ENCODE assay signal across 2 cellular contexts in the genomic region with DNA sequence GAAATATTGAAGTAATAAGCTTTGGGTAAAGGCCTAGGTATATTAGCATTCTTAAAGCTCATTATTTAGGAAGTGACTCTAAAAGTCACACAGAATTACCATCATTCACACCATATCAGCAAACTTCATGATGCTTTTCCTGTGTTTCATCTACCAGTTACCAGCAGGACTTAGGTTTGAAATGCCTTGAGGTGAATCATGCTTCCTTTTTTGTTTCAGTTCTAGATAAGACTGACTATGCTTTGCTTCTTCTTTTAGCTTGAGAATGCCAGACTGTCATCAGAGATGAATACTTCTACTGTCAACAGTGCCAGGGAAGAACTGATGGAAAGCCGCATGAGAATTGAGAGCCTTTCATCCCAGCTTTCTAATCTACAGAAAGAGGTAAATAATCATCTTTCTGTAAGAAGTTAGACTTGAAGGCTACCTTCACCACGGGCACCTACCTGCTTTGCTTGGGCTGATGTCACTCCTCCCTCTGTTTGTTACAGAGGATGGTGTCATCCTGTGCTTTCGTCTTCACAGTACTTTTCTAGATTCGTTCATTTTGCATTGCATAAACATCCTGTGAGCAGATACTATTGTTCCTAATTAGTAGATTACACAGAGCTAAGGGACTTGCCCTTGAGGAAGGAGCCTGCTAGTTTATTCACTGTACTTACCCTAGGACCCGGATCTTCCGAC.
TF ChIP-seq lines count a peak whose summit lies in the region.

No MANE protein-coding gene starts in this region.

TF ChIP-seq in liver, 16 proteins besides CTCF, POLR2A, EP300 and RAD21:
- TF ChIP-seq FOXA1 (IDR thresholded peaks at IDR 0.05) (no peak), FOXA2 (IDR thresholded peaks at IDR 0.05) (no peak), HNF4G (IDR thresholded peaks at IDR 0.05) (no peak), RXRA (IDR thresholded peaks at IDR 0.05) (no peak), SP1 (IDR thresholded peaks at IDR 0.05) (no peak), HNF4A (conservative IDR thresholded peaks at IDR 0.05) (no peak), TAF1 (conservative IDR thresholded peaks at IDR 0.05) (no peak), NR2F2 (IDR thresholded peaks at IDR 0.05) (no peak), YY1 (IDR thresholded peaks at IDR 0.05) (no peak), JUND (IDR thresholded peaks at IDR 0.05) (no peak)
- TF ChIP-seq, protein P1, sequence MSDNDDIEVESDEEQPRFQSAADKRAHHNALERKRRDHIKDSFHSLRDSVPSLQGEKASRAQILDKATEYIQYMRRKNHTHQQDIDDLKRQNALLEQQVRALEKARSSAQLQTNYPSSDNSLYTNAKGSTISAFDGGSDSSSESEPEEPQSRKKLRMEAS (IDR thresholded peaks at IDR 0.05), result no peak
- TF ChIP-seq, protein P2, sequence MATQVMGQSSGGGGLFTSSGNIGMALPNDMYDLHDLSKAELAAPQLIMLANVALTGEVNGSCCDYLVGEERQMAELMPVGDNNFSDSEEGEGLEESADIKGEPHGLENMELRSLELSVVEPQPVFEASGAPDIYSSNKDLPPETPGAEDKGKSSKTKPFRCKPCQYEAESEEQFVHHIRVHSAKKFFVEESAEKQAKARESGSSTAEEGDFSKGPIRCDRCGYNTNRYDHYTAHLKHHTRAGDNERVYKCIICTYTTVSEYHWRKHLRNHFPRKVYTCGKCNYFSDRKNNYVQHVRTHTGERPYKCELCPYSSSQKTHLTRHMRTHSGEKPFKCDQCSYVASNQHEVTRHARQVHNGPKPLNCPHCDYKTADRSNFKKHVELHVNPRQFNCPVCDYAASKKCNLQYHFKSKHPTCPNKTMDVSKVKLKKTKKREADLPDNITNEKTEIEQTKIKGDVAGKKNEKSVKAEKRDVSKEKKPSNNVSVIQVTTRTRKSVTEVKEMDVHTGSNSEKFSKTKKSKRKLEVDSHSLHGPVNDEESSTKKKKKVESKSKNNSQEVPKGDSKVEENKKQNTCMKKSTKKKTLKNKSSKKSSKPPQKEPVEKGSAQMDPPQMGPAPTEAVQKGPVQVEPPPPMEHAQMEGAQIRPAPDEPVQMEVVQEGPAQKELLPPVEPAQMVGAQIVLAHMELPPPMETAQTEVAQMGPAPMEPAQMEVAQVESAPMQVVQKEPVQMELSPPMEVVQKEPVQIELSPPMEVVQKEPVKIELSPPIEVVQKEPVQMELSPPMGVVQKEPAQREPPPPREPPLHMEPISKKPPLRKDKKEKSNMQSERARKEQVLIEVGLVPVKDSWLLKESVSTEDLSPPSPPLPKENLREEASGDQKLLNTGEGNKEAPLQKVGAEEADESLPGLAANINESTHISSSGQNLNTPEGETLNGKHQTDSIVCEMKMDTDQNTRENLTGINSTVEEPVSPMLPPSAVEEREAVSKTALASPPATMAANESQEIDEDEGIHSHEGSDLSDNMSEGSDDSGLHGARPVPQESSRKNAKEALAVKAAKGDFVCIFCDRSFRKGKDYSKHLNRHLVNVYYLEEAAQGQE (IDR thresholded peaks at IDR 0.05), result no peak
TF ChIP-seq in liver: peak in this region for 0.

TF ChIP-seq in HepG2, 621 proteins besides CTCF, POLR2A, EP300 and RAD21:
- TF ChIP-seq TOE1 (CRISPR knock-in tag; IDR thresholded peaks at IDR 0.05), result no peak
- no peak for TF ChIP-seq ZNF839 (CRISPR knock-in tag; IDR thresholded peaks at IDR 0.05; ENCODE audit: borderline replicate concordance)
- no peak for TF ChIP-seq LCORL (IDR thresholded peaks at IDR 0.05)
- TF ChIP-seq LCORL (CRISPR knock-in tag; IDR thresholded peaks at IDR 0.05), result no peak
- no peak for TF ChIP-seq SMC3 (IDR thresholded peaks at IDR 0.05; ENCODE audit: low read length)
- no peak for TF ChIP-seq ZNF263 (CRISPR knock-in tag; IDR thresholded peaks at IDR 0.05)
- TF ChIP-seq MNT (IDR thresholded peaks at IDR 0.05), result no peak
- TF ChIP-seq, protein P3, sequence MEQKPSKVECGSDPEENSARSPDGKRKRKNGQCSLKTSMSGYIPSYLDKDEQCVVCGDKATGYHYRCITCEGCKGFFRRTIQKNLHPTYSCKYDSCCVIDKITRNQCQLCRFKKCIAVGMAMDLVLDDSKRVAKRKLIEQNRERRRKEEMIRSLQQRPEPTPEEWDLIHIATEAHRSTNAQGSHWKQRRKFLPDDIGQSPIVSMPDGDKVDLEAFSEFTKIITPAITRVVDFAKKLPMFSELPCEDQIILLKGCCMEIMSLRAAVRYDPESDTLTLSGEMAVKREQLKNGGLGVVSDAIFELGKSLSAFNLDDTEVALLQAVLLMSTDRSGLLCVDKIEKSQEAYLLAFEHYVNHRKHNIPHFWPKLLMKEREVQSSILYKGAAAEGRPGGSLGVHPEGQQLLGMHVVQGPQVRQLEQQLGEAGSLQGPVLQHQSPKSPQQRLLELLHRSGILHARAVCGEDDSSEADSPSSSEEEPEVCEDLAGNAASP (CRISPR knock-in tag; IDR thresholded peaks at IDR 0.05; ENCODE audit: borderline replicate concordance), result no peak
- no peak for TF ChIP-seq ADNP (CRISPR knock-in tag; IDR thresholded peaks at IDR 0.05)
- TF ChIP-seq PLSCR1 (CRISPR knock-in tag; IDR thresholded peaks at IDR 0.05; ENCODE audit: borderline replicate concordance), result no peak
- TF ChIP-seq NR2F1 (CRISPR knock-in tag; IDR thresholded peaks at IDR 0.05), result no peak
